Comparison of ENCODE assay signal across 17 cellular contexts in genomic region chr10:108052981-108053380, GRCh38.
"Had no signal": no experiment of that assay in that cellular context is flagged by ENCODE, and none has a peak within 500 bp of the region (broad histone marks: within the 10 kb centered on the region; RNA-seq: fewer than 3 reads in every experiment).

No MANE protein-coding gene starts in this region.

- H3K79me2 ChIP-seq: hepatocyte had no signal

- H3K27me3 ChIP-seq: cardiac muscle cell, colonic mucosa, hepatocyte, right atrium auricular region had no signal

- H3K4me1 ChIP-seq: colonic mucosa, right atrium auricular region had no signal

- H3K27ac Mint-ChIP-seq: activated CD8-positive, alpha-beta T cell treated with anti-CD3 and anti-CD28 coated beads for 36 hours; activated naive CD8-positive, alpha-beta T cell treated with anti-CD3 and anti-CD28 coated beads, Interleukin-2, amount 10 ng/mL, durations not matched to agents 7 days and 5 days; activated T-cell treated with anti-CD3 and anti-CD28 coated beads, Interleukin-2, amount 50 U/mL, for 72 hours; mesothelial cell of epicardium had no signal

- H3K36me3 ChIP-seq: cardiac muscle cell, colonic mucosa, right atrium auricular region, WERI-Rb-1 had no signal

- H3K36me3 Mint-ChIP-seq: activated naive CD8-positive, alpha-beta T cell treated with anti-CD3 and anti-CD28 coated beads, Interleukin-2, amount 10 ng/mL, durations not matched to agents 7 days and 5 days; mesothelial cell of epicardium had no signal

- DNase-seq: activated CD4-positive, alpha-beta T cell treated with anti-CD3 and anti-CD28 coated beads for 4 hours; activated CD8-positive, alpha-beta memory T cell treated with anti-CD3 and anti-CD28 coated beads, Interleukin-2, amount 50 U/mL, for 4 hours; activated CD8-positive, alpha-beta T cell treated with anti-CD3 and anti-CD28 coated beads for 36 hours; activated gamma-delta T cell treated with Interleukin-2 at 50 U/mL for 16 hours; activated naive CD8-positive, alpha-beta T cell treated with anti-CD3 and anti-CD28 coated beads, Interleukin-2, amount 10 ng/mL, durations not matched to agents 7 days and 5 days; activated T-cell treated with anti-CD3 and anti-CD28 coated beads, Interleukin-2, amount 50 U/mL, for 72 hours; anterior cingulate cortex; colonic mucosa; effector CD4-positive, alpha-beta T cell; kidney; T1000; WERI-Rb-1 had no signal

- H3K9me3 Mint-ChIP-seq: activated CD8-positive, alpha-beta T cell treated with anti-CD3 and anti-CD28 coated beads for 36 hours had no signal

- H2AFZ ChIP-seq: hepatocyte had no signal

- H3K4me1 Mint-ChIP-seq: activated naive CD8-positive, alpha-beta T cell treated with anti-CD3 and anti-CD28 coated beads, Interleukin-2, amount 10 ng/mL, durations not matched to agents 7 days and 5 days; mesothelial cell of epicardium had no signal

- H3K4me3 ChIP-seq: cardiac muscle cell, colonic mucosa, hepatocyte, right atrium auricular region, skin epidermis had no signal

- H3K27ac ChIP-seq: cardiac muscle cell, colonic mucosa, hepatocyte, right atrium auricular region, skin epidermis, WERI-Rb-1 had no signal

- H3K27me3 Mint-ChIP-seq: activated CD8-positive, alpha-beta T cell treated with anti-CD3 and anti-CD28 coated beads for 36 hours; activated naive CD8-positive, alpha-beta T cell treated with anti-CD3 and anti-CD28 coated beads, Interleukin-2, amount 10 ng/mL, durations not matched to agents 7 days and 5 days had no signal

- H3K9me3 ChIP-seq: colonic mucosa, right atrium auricular region had no signal

- H3K4me2 ChIP-seq: hepatocyte had no signal

- H3K4me3 Mint-ChIP-seq: activated CD8-positive, alpha-beta T cell treated with anti-CD3 and anti-CD28 coated beads for 36 hours; activated naive CD8-positive, alpha-beta T cell treated with anti-CD3 and anti-CD28 coated beads, Interleukin-2, amount 10 ng/mL, durations not matched to agents 7 days and 5 days; activated T-cell treated with anti-CD3 and anti-CD28 coated beads, Interleukin-2, amount 50 U/mL, for 72 hours; mesothelial cell of epicardium had no signal
